ENCODE assay signal across 8 cellular contexts in genomic region chr17:78883090-78883532, GRCh38. TPM values are rescaled to one million over a fixed set of nuclear protein-coding genes. Genes with fewer than 3 reads are reported as not detected.
A peak's percentile ranks its signal among the peaks of the same experiment; 100 is the strongest.
DNase-seq lines count a peak whose midpoint lies in the region; ATAC-seq and TF ChIP-seq lines count a peak whose summit lies in the region.

No MANE protein-coding gene starts in this region.

- H3K27me3 ChIP-seq in SJSA1 (replicated peaks) (no peaks in the 10 kb centered on the region), neural progenitor cell (no peaks in the 10 kb centered on the region)

- peak overlapping the region; percentile 62 for H3K4me2 ChIP-seq in neural progenitor cell

- H3K79me2 ChIP-seq in neural progenitor cell (ENCODE audit: low read depth): peaks cover 27% of the 10 kb centered on the region

- no peak overlapping the region for H3K9ac ChIP-seq in neural progenitor cell

- H3K4me1 Mint-ChIP-seq in neural progenitor cell: peaks cover 65% of the 10 kb centered on the region

- H3K9me3 ChIP-seq in SJSA1 (replicated peaks) (no peaks in the 10 kb centered on the region), neural progenitor cell (ENCODE audit: low read depth) (no peaks in the 10 kb centered on the region)

- H4K20me1 ChIP-seq in neural progenitor cell (ENCODE audit: low read depth): peaks cover 24% of the 10 kb centered on the region

- peaks cover 9% of the 10 kb centered on the region for H3K27me3 Mint-ChIP-seq in neural progenitor cell (ENCODE audit: insufficient read depth, low read depth)

- H3K4me1 ChIP-seq in SJSA1 (replicated peaks) (peaks cover 76% of the 10 kb centered on the region), neural progenitor cell (peaks cover 31% of the 10 kb centered on the region)

- H3K27ac ChIP-seq in SJSA1 (peak overlapping the region; percentile 97), neural progenitor cell (no peak overlapping the region)

- H3K27ac Mint-ChIP-seq in neural progenitor cell: peak overlapping the region; percentile 88

- no peaks in the 10 kb centered on the region for H3K9me3 Mint-ChIP-seq in neural progenitor cell

- ATAC-seq in HG02884 (IDR thresholded peaks at IDR 0.05; ENCODE audit: unreplicated experiment) (no peak), HG02623 (IDR thresholded peaks at IDR 0.05; ENCODE audit: unreplicated experiment) (no peak)

- DNase-seq in EL (peak; percentile 95), SJSA1 (ENCODE audit: low read depth in 1 of 2, low spot score in 2 of 2) (peak; percentile 98 to 99), fibroblast of gingiva (ENCODE audit: low read depth) (peak; percentile 91), neural progenitor cell (ENCODE audit: low spot score) (no peak), germinal center (ENCODE audit: low spot score) (no peak)
- DNase-seq in stimulated activated CD4-positive, alpha-beta T cell treated with anti-CD3 and anti-CD28 coated beads, Interleukin-12 subunit alpha, Interleukin-12 subunit beta, amount 100 ng/mL, for 4 hours: no peak

- peaks cover 22% of the 10 kb centered on the region for H3F3A ChIP-seq in neural progenitor cell (ENCODE audit: low read depth)

- no peak overlapping the region for H2AFZ ChIP-seq in neural progenitor cell (replicated peaks)

- peaks cover 36% of the 10 kb centered on the region for H3K36me3 ChIP-seq in SJSA1
- no peaks in the 10 kb centered on the region for H3K36me3 ChIP-seq in neural progenitor cell

- H3K4me3 Mint-ChIP-seq in neural progenitor cell: peak overlapping the region; percentile 78

- TF ChIP-seq CTCF in neural progenitor cell (IDR thresholded peaks at IDR 0.05): no peak

- H3K4me3 ChIP-seq in SJSA1: peak overlapping the region; percentile 13
- peak overlapping the region; percentile 9 for H3K4me3 ChIP-seq in neural progenitor cell

- H3K36me3 Mint-ChIP-seq in neural progenitor cell: peaks cover 10% of the 10 kb centered on the region

RNA-seq across cellular contexts. Expression of gene CEP295NL, which starts 19.9 kb away (rescaled TPM):
- total RNA-seq in SJSA1 (2014; rRNA removed; shearing (Covaris generic)): 0.22 and 0.34 TPM in 2 replicates
- 0.28 and 0.39 TPM in 2 replicates for total RNA-seq in neural progenitor cell (ENCODE audit: low replicate concordance)

RNA-seq across cellular contexts. Expression of gene TIMP2, which starts 42.1 kb away (rescaled TPM):
- total RNA-seq in SJSA1 (2014; rRNA removed; shearing (Covaris generic)): 122 and 166 TPM in 2 replicates
- 19.8 and 22.3 TPM in 2 replicates for total RNA-seq in neural progenitor cell (ENCODE audit: low replicate concordance)

RNA-seq across cellular contexts. Expression of gene USP36, which starts 42.5 kb away (rescaled TPM):
- 11.4 and 22.9 TPM in 2 replicates for total RNA-seq in SJSA1 (2014; rRNA removed; shearing (Covaris generic))
- 16.6 and 20.4 TPM in 2 replicates for total RNA-seq in neural progenitor cell (ENCODE audit: low replicate concordance)

Comparison
In these comparisons a context has a peak if more than half of its experiments do, and no peak if none do; other contexts are left out.
1. DNase-seq: peak in EL (single experiment), SJSA1 (2 of 2) and fibroblast of gingiva (single experiment); none in neural progenitor cell (single experiment), stimulated activated CD4-positive, alpha-beta T cell treated with anti-CD3 and anti-CD28 coated beads, Interleukin-12 subunit alpha, Interleukin-12 subunit beta, amount 100 ng/mL, for 4 hours (single experiment) and germinal center (single experiment).